Comparison of ENCODE assay signal across 9 cellular contexts in genomic region chr19:38692458-38693379, GRCh38. TPM values are rescaled to one million over a fixed set of nuclear protein-coding genes. Genes with fewer than 3 reads are reported as not detected.
A peak's percentile ranks its signal among the peaks of the same experiment; 100 is the strongest.
DNase-seq lines count a peak whose midpoint lies in the region; ATAC-seq and TF ChIP-seq lines count a peak whose summit lies in the region.
"Had no signal": no experiment of that assay in that cellular context is flagged by ENCODE, and none has a peak within 500 bp of the region (broad histone marks: within the 10 kb centered on the region; RNA-seq: fewer than 3 reads in every experiment).

No MANE protein-coding gene starts in this region.

- no peak overlapping the region for H3K4me3 ChIP-seq in AG04450 (ENCODE audit: low read depth, low read length)
- H3K4me3 ChIP-seq in epithelial cell of proximal tubule (ENCODE audit: low read depth, low read length) = peak overlapping the region; percentile 25
- H3K4me3 ChIP-seq in neuronal stem cell (ENCODE audit: low read length in 2 of 2) = no peak overlapping the region

- CTCF ChIA-PET in AG04450 (lab: Charles Lee) (interaction anchor here (0.6 to 2.1 kb wide), 4 partner anchors 10 to 290 kb away, joined by 3 to 7 read pairs (median 6); partner anchors contain the start of gene FAM98C), RWPE1 (lab: Yijun Ruan, JAX) (interaction anchor here (0.5 to 0.7 kb wide), 2 partner anchors 29 to 35 kb away, joined by 3 to 4 read pairs; no protein-coding TSS in a partner anchor)

- H2BK15ac ChIP-seq in neuronal stem cell (ENCODE audit: low read length) = peak overlapping the region; percentile 42

- H3K4ac ChIP-seq in neuronal stem cell (ENCODE audit: low read length) = peak overlapping the region; percentile 97

- H2AFZ ChIP-seq in neuronal stem cell (ENCODE audit: low read length) = peak overlapping the region; percentile 27

- H3K27me3 ChIP-seq in AG04450 (ENCODE audit: control insufficient read depth, insufficient read depth, low read length) = no peaks in the 10 kb centered on the region
- H3K27me3 ChIP-seq in neuronal stem cell (ENCODE audit: control insufficient read depth in 3 of 3, insufficient read depth in 3 of 3, low read depth in 1 of 3, low read length in 3 of 3) = no peaks in the 10 kb centered on the region

- ATAC-seq in HG03095 (IDR thresholded peaks at IDR 0.05; ENCODE audit: unreplicated experiment) = no peak

- no peak overlapping the region for H3K14ac ChIP-seq in neuronal stem cell (ENCODE audit: low read length)

- H3K36me3 ChIP-seq in neuronal stem cell (replicated peaks in 1 of 2; ENCODE audit: control insufficient read depth in 2 of 2, insufficient read depth in 2 of 2, low read length in 2 of 2) = peaks cover 2 to 48% of the 10 kb centered on the region in 2 donors

- peak overlapping the region; percentile 99 for H3K18ac ChIP-seq in neuronal stem cell (ENCODE audit: low read length)

- H2AK5ac ChIP-seq in neuronal stem cell (ENCODE audit: low read depth, low read length) = peak overlapping the region; percentile 98

- H4K8ac ChIP-seq in neuronal stem cell (ENCODE audit: low read depth, low read length) = peak overlapping the region; percentile 92

- no peak overlapping the region for H3K23ac ChIP-seq in neuronal stem cell (ENCODE audit: low read depth, low read length, poor library complexity)

- TF ChIP-seq CTCF in AG04450 (IDR thresholded peaks at IDR 0.05; ENCODE audit: low read depth, low read length) (no peak), RWPE1 (conservative IDR thresholded peaks at IDR 0.05; ENCODE audit: low read depth) (no peak), epithelial cell of proximal tubule (conservative IDR thresholded peaks at IDR 0.05; ENCODE audit: low read depth, low read length) (no peak)

- H3K27ac ChIP-seq in AG04450 (ENCODE audit: low read depth, low read length) = peak overlapping the region; percentile 94
- peak overlapping the region; percentile 87 for H3K27ac ChIP-seq in RWPE1
- peak overlapping the region; percentile 99 for H3K27ac ChIP-seq in neuronal stem cell (replicated peaks; ENCODE audit: low read length)

- H2BK120ac ChIP-seq in neuronal stem cell (ENCODE audit: low read depth, low read length) = peak overlapping the region; percentile 93

- H3K9me3 ChIP-seq in AG04450 (ENCODE audit: control insufficient read depth, insufficient read depth, low read length) (no peaks in the 10 kb centered on the region), neuronal stem cell (replicated peaks in 1 of 2; ENCODE audit: control insufficient read depth in 2 of 2, insufficient read depth in 1 of 2, low read depth in 1 of 2, low read length in 2 of 2) (peaks cover 0 to 3% of the 10 kb centered on the region in 2 donors)

- POLR2A ChIA-PET in AG04450 (lab: Yijun Ruan, JAX) (interaction anchor here (0.6 to 3.1 kb wide), 7 partner anchors 9 to 74 kb away, joined by 3 to 12 read pairs (median 3); partner anchors contain the start of genes ACTN4 and EIF3K), RWPE1 (lab: Yijun Ruan, JAX; ENCODE audit: low non-redundant PET) (no interaction called here)

- H3K79me1 ChIP-seq in neuronal stem cell (ENCODE audit: low read depth, low read length) = peaks cover 14% of the 10 kb centered on the region

- H4K91ac ChIP-seq in neuronal stem cell (ENCODE audit: low read depth, low read length, poor library complexity) = peak overlapping the region; percentile 94

- H3K4me2 ChIP-seq in neuronal stem cell (ENCODE audit: insufficient read depth, low read length, poor library complexity, severe bottlenecking) = peak overlapping the region; percentile 45

- H2BK5ac ChIP-seq in neuronal stem cell (ENCODE audit: low read length) = peak overlapping the region; percentile 97

- no peak for DNase-seq in AG04450 (ENCODE audit: low read depth, low spot score)
- DNase-seq in RWPE1 (ENCODE audit: low spot score) = no peak
- no peak for DNase-seq in epithelial cell of proximal tubule (ENCODE audit: low read depth)
- no peak for DNase-seq in neuronal stem cell (ENCODE audit: low spot score)
- DNase-seq in NCI-H748 treated with DMSO at 0.1 percent for 48 hours (lab: John Stamatoyannopoulos, UW) = no peak
- no peak for DNase-seq in activated gamma-delta T cell (lab: John Stamatoyannopoulos, UW)
- no peak for DNase-seq in NCI-H1436 (lab: John Stamatoyannopoulos, UW)
- DNase-seq: cerebellar nuclear complex had no signal

- peaks cover 23 to 33% of the 10 kb centered on the region in 2 donors for H3K4me1 ChIP-seq in neuronal stem cell (ENCODE audit: control insufficient read depth in 2 of 2, insufficient read depth in 1 of 2, low read depth in 1 of 2, low read length in 2 of 2)

- peak overlapping the region; percentile 91 for H2BK12ac ChIP-seq in neuronal stem cell (ENCODE audit: low read length)

- WGBS in neuronal stem cell (ENCODE audit: extremely low coverage in 2 of 2, insufficient read length in 2 of 2, insufficient replicate concordance in 1 of 2), 2 donors = no CpG with 5 or more reads among the region's 25 CpGs

- peak overlapping the region; percentile 75 for H3K9ac ChIP-seq in neuronal stem cell (ENCODE audit: low read depth, low read length, poor library complexity)

RNA-seq across cellular contexts. Expression of gene ACTN4, which starts 45.3 kb away (rescaled TPM):
- 300 and 359 TPM in 2 replicates for polyA plus RNA-seq in AG04450 (2011; rRNA removed)
- 243 and 327 TPM in 2 replicates for polyA minus RNA-seq in AG04450 (2011; rRNA and poly(A)+ RNA removed)
- total RNA-seq in epithelial cell of proximal tubule = 629 and 634 TPM in 2 replicates
- 205 TPM for polyA plus RNA-seq in neuronal stem cell (2013, experiment 1 of 2)
- polyA plus RNA-seq in neuronal stem cell (2013, experiment 2 of 2) = 200 TPM

RNA-seq across cellular contexts. Expression of gene CAPN12, which starts 51.6 kb away (rescaled TPM):
- polyA plus RNA-seq in AG04450 (2011; rRNA removed) = 0.66 and 0.69 TPM in 2 replicates
- polyA minus RNA-seq in AG04450 (2011; rRNA and poly(A)+ RNA removed) = not detected in 2 replicates
- total RNA-seq in epithelial cell of proximal tubule = 0.51 and 7.3 TPM in 2 replicates
- 5.6 TPM for polyA plus RNA-seq in neuronal stem cell (2013, experiment 1 of 2)
- 5.2 TPM for polyA plus RNA-seq in neuronal stem cell (2013, experiment 2 of 2)
